ENCODE assay signal across 8 cellular contexts in genomic region chr2:55843096-55843991, GRCh38.
DNase-seq lines count a peak whose midpoint lies in the region; ATAC-seq and TF ChIP-seq lines count a peak whose summit lies in the region.

No MANE protein-coding gene starts in this region.

- DNase-seq in GM03348 (ENCODE audit: low spot score) (peak; percentile 80), NCI-H345 treated with DMSO at 0.1 percent for 48 hours (lab: John Stamatoyannopoulos, UW; ENCODE audit: unreplicated experiment) (peak; percentile 9), epithelial cell of prostate (ENCODE audit: low read depth, low spot score) (peak; percentile 95), progenitor cell of endocrine pancreas (ENCODE audit: low spot score, unreplicated experiment) (peak; percentile 21)
- DNase-seq in activated CD4-positive, alpha-beta T cell treated with anti-CD3 and anti-CD28 coated beads for 4 hours, result no peak

- H3K36me3 Mint-ChIP-seq in progenitor cell of endocrine pancreas (ENCODE audit: insufficient read depth), result peaks cover 6% of the 10 kb centered on the region

- no peak for TF ChIP-seq CTCF in progenitor cell of endocrine pancreas (IDR thresholded peaks at IDR 0.05; ENCODE audit: unreplicated experiment)

- no peaks in the 10 kb centered on the region for H3K27me3 Mint-ChIP-seq in progenitor cell of endocrine pancreas

- no peak overlapping the region for H3K27ac Mint-ChIP-seq in progenitor cell of endocrine pancreas

- peak overlapping the region; percentile 96 for H3K27ac ChIP-seq in epithelial cell of prostate

- peaks cover 14% of the 10 kb centered on the region for H3K4me1 Mint-ChIP-seq in progenitor cell of endocrine pancreas (ENCODE audit: low read depth)

- H3K9me3 Mint-ChIP-seq in progenitor cell of endocrine pancreas (ENCODE audit: low read depth), result peaks cover 11% of the 10 kb centered on the region

- ATAC-seq in activated CD4-positive, CD25-positive, alpha-beta regulatory T cell treated with anti-CD3 and anti-CD28 coated beads, Interleukin-2, amount 50 U/mL, for 24 hours, result no peak
- ATAC-seq in HG02870 (IDR thresholded peaks at IDR 0.05; ENCODE audit: unreplicated experiment), result no peak
- no peak for ATAC-seq in HG03139 (IDR thresholded peaks at IDR 0.05; ENCODE audit: unreplicated experiment)

- no peak overlapping the region for H3K4me3 Mint-ChIP-seq in progenitor cell of endocrine pancreas (ENCODE audit: low read depth)

Comparison
In these comparisons a context has a peak if more than half of its experiments do, and no peak if none do; other contexts are left out.
1. DNase-seq: peak in GM03348 (single experiment), NCI-H345 treated with DMSO at 0.1 percent for 48 hours (single experiment), epithelial cell of prostate (single experiment) and progenitor cell of endocrine pancreas (single experiment); none in activated CD4-positive, alpha-beta T cell treated with anti-CD3 and anti-CD28 coated beads for 4 hours (0 of 2).